In genomic region chr9:126690431-126691051, GRCh38 we compare ENCODE assay signal across 8 cellular contexts.
A peak's percentile ranks its signal among the peaks of the same experiment; 100 is the strongest.
DNase-seq lines count a peak whose midpoint lies in the region; ATAC-seq and TF ChIP-seq lines count a peak whose summit lies in the region.

No MANE protein-coding gene starts in this region.

- no peak overlapping the region for H3K27ac ChIP-seq in HEK293 (ENCODE audit: extremely low read depth, low read depth, low read length)

- peak; percentile 69 for ATAC-seq in activated B cell treated with CpG ODN at 0.5 μM for 24 hours (ENCODE audit: low read depth)
- ATAC-seq in stimulated activated naive CD8-positive, alpha-beta T cell treated with anti-CD3 and anti-CD28 coated beads, Interleukin-15, amount 100 ng/mL, for 72 hours: peak; percentile 67
- ATAC-seq in GM18861 (IDR thresholded peaks at IDR 0.05; ENCODE audit: unreplicated experiment): no peak

- H3K9me3 Mint-ChIP-seq in activated B cell treated with CpG ODN at 0.5 μM for 24 hours (no peaks in the 10 kb centered on the region), mesothelial cell of epicardium (no peaks in the 10 kb centered on the region)
- H3K9me3 Mint-ChIP-seq in stimulated activated naive CD8-positive, alpha-beta T cell treated with anti-CD3 and anti-CD28 coated beads, Interleukin-15, amount 100 ng/mL, for 72 hours: no peaks in the 10 kb centered on the region

- no peak overlapping the region for H3K27ac Mint-ChIP-seq in activated B cell treated with CpG ODN at 0.5 μM for 24 hours
- H3K27ac Mint-ChIP-seq in mesothelial cell of epicardium: no peak overlapping the region
- H3K27ac Mint-ChIP-seq in stimulated activated naive CD8-positive, alpha-beta T cell treated with anti-CD3 and anti-CD28 coated beads, Interleukin-15, amount 100 ng/mL, for 72 hours: no peak overlapping the region

- no peaks in the 10 kb centered on the region for H3K9me3 ChIP-seq in HEK293 (ENCODE audit: control insufficient read depth, insufficient read depth, low read depth, low read length)

- intact Hi-C loops in activated B cell treated with CpG ODN at 0.5 μM for 24 hours (cut with micrococcal nuclease): loop anchor here (1.0 kb wide), 1 partner anchor 79 kb away; no protein-coding TSS in a partner anchor

- POLR2A ChIA-PET in BJ (lab: Charles Lee): no interaction called here
- POLR2A ChIA-PET in HEK293 (lab: Yijun Ruan, JAX): interaction anchor here (3.4 kb wide), 1 partner anchor 77 kb away, joined by 16 read pairs; the partner anchor contains the start of gene LMX1B
- POLR2A ChIA-PET in activated B cell treated with CpG ODN at 0.5 μM for 24 hours (lab: Charles Lee): no interaction called here

- no peaks in the 10 kb centered on the region for H3K4me1 ChIP-seq in HEK293 (ENCODE audit: control insufficient read depth, insufficient read depth, low read length)

- DNase-seq in BJ (ENCODE audit: low read depth) (no peak), activated B cell treated with CpG ODN at 0.5 μM for 24 hours (peak; percentile 48), cardiac fibroblast (ENCODE audit: low read depth in 2 of 2) (peak in 1 of 2 donors; percentile 13), mesothelial cell of epicardium (ENCODE audit: low spot score in 2 of 2, unreplicated experiment in 2 of 2) (peak; percentile 58 to 80), cerebellum (ENCODE audit: low spot score) (no peak)
- DNase-seq in stimulated activated naive CD8-positive, alpha-beta T cell treated with anti-CD3 and anti-CD28 coated beads, Interleukin-15, amount 100 ng/mL, for 72 hours: peak; percentile 61

- H3K4me3 ChIP-seq in BJ (ENCODE audit: low read depth, low read length) (no peak overlapping the region), HEK293 (ENCODE audit: low read depth, low read length) (no peak overlapping the region), cardiac fibroblast (replicated peaks in 1 of 2; ENCODE audit: low read depth in 2 of 2, low read length in 2 of 2) (no peak overlapping the region)

- peaks cover 44% of the 10 kb centered on the region for H3K27me3 Mint-ChIP-seq in activated B cell treated with CpG ODN at 0.5 μM for 24 hours
- peaks cover 85% of the 10 kb centered on the region for H3K27me3 Mint-ChIP-seq in mesothelial cell of epicardium (ENCODE audit: low read depth)
- H3K27me3 Mint-ChIP-seq in stimulated activated naive CD8-positive, alpha-beta T cell treated with anti-CD3 and anti-CD28 coated beads, Interleukin-15, amount 100 ng/mL, for 72 hours: peaks cover 70% of the 10 kb centered on the region

- H3K4me3 Mint-ChIP-seq in activated B cell treated with CpG ODN at 0.5 μM for 24 hours: no peak overlapping the region
- no peak overlapping the region for H3K4me3 Mint-ChIP-seq in mesothelial cell of epicardium
- no peak overlapping the region for H3K4me3 Mint-ChIP-seq in stimulated activated naive CD8-positive, alpha-beta T cell treated with anti-CD3 and anti-CD28 coated beads, Interleukin-15, amount 100 ng/mL, for 72 hours

- CTCF ChIA-PET in BJ (lab: Yijun Ruan, JAX) (interaction anchor here (0.6 to 2.9 kb wide), 17 partner anchors 10 to 190 kb away, joined by 3 to 14 read pairs (median 4); no protein-coding TSS in a partner anchor), HEK293 (lab: Yijun Ruan, JAX) (interaction anchor here (0.6 to 7.4 kb wide), 45 partner anchors 9 to 879 kb away, joined by 3 to 114 read pairs (median 5); partner anchors contain the start of gene LMX1B), activated B cell treated with CpG ODN at 0.5 μM for 24 hours (lab: Charles Lee) (interaction anchor here (0.6 to 2.0 kb wide), 15 partner anchors 11 to 191 kb away, joined by 3 to 12 read pairs (median 4); no protein-coding TSS in a partner anchor)

- TF ChIP-seq CTCF in BJ (IDR thresholded peaks at IDR 0.05; ENCODE audit: insufficient read depth, low read depth, low read length) (peak; percentile 63), HEK293 (tag by site-specific recombination; IDR thresholded peaks at IDR 0.05) (peak; percentile 60; the same call in 1 of the 2 replicates), activated B cell treated with CpG ODN at 0.5 μM for 24 hours (IDR thresholded peaks at IDR 0.05) (no peak), cardiac fibroblast (IDR thresholded peaks at IDR 0.05; ENCODE audit: low read depth, low read length) (peak; percentile 62), mesothelial cell of epicardium (IDR thresholded peaks at IDR 0.05; ENCODE audit: unreplicated experiment) (peak; percentile 68)

- H3K27me3 ChIP-seq in BJ (ENCODE audit: control insufficient read depth, insufficient read depth, low read length): peaks cover 3% of the 10 kb centered on the region

- H3K36me3 Mint-ChIP-seq in activated B cell treated with CpG ODN at 0.5 μM for 24 hours (ENCODE audit: low read depth) (no peaks in the 10 kb centered on the region), mesothelial cell of epicardium (no peaks in the 10 kb centered on the region)

- H3K36me3 ChIP-seq in BJ (ENCODE audit: control insufficient read depth, insufficient read depth, low read length): no peaks in the 10 kb centered on the region
- H3K36me3 ChIP-seq in HEK293 (ENCODE audit: control insufficient read depth in 2 of 2, insufficient read depth in 1 of 2, low read length in 2 of 2): peaks cover 0 to 35% of the 10 kb centered on the region in 2 experiments; a peak in 1 of 3 replicates

- H3K4me1 Mint-ChIP-seq in activated B cell treated with CpG ODN at 0.5 μM for 24 hours (no peaks in the 10 kb centered on the region), mesothelial cell of epicardium (peaks cover 2% of the 10 kb centered on the region)
- H3K4me1 Mint-ChIP-seq in stimulated activated naive CD8-positive, alpha-beta T cell treated with anti-CD3 and anti-CD28 coated beads, Interleukin-15, amount 100 ng/mL, for 72 hours: peaks cover 7% of the 10 kb centered on the region

TF ChIP-seq in HEK293, 187 proteins besides CTCF, POLR2A, EP300 and RAD21 (continues in another document):
- TF ChIP-seq ZNF544 (tag by site-specific recombination; IDR thresholded peaks at IDR 0.05): no peak
- TF ChIP-seq, protein P1, sequence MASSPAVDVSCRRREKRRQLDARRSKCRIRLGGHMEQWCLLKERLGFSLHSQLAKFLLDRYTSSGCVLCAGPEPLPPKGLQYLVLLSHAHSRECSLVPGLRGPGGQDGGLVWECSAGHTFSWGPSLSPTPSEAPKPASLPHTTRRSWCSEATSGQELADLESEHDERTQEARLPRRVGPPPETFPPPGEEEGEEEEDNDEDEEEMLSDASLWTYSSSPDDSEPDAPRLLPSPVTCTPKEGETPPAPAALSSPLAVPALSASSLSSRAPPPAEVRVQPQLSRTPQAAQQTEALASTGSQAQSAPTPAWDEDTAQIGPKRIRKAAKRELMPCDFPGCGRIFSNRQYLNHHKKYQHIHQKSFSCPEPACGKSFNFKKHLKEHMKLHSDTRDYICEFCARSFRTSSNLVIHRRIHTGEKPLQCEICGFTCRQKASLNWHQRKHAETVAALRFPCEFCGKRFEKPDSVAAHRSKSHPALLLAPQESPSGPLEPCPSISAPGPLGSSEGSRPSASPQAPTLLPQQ (tag by site-specific recombination; IDR thresholded peaks at IDR 0.05): no peak
- TF ChIP-seq ZBTB8A (tag by site-specific recombination; IDR thresholded peaks at IDR 0.05): peak; percentile 28; the same call in 1 of the 2 replicates
- TF ChIP-seq ZNF138 (tag by site-specific recombination; IDR thresholded peaks at IDR 0.05; ENCODE audit: borderline replicate concordance): no peak
- TF ChIP-seq GLIS2 (tag by site-specific recombination; IDR thresholded peaks at IDR 0.05): peak; percentile 42; the same call in 1 of the 2 replicates
- TF ChIP-seq ZNF423 (tag by site-specific recombination; IDR thresholded peaks at IDR 0.05): no peak
- TF ChIP-seq ZNF677 (tag by site-specific recombination; IDR thresholded peaks at IDR 0.05): no peak
- TF ChIP-seq ZNF792 (tag by site-specific recombination; IDR thresholded peaks at IDR 0.05): no peak
- TF ChIP-seq SP7 (tag by site-specific recombination; IDR thresholded peaks at IDR 0.05): no peak
- no peak for TF ChIP-seq ZNF626 (tag by site-specific recombination; IDR thresholded peaks at IDR 0.05)
- TF ChIP-seq KLF9 (tag by site-specific recombination; IDR thresholded peaks at IDR 0.05; ENCODE audit: low read depth): no peak
- peak; percentile 13; the same call in 1 of the 2 replicates for TF ChIP-seq KLF7 (tag by site-specific recombination; IDR thresholded peaks at IDR 0.05; ENCODE audit: borderline replicate concordance)
- TF ChIP-seq ZNF580 (tag by site-specific recombination; IDR thresholded peaks at IDR 0.05): no peak
- no peak for TF ChIP-seq ZNF747 (tag by site-specific recombination; IDR thresholded peaks at IDR 0.05)
- TF ChIP-seq ZNF426 (tag by site-specific recombination; IDR thresholded peaks at IDR 0.05): no peak
- TF ChIP-seq, protein P2, sequence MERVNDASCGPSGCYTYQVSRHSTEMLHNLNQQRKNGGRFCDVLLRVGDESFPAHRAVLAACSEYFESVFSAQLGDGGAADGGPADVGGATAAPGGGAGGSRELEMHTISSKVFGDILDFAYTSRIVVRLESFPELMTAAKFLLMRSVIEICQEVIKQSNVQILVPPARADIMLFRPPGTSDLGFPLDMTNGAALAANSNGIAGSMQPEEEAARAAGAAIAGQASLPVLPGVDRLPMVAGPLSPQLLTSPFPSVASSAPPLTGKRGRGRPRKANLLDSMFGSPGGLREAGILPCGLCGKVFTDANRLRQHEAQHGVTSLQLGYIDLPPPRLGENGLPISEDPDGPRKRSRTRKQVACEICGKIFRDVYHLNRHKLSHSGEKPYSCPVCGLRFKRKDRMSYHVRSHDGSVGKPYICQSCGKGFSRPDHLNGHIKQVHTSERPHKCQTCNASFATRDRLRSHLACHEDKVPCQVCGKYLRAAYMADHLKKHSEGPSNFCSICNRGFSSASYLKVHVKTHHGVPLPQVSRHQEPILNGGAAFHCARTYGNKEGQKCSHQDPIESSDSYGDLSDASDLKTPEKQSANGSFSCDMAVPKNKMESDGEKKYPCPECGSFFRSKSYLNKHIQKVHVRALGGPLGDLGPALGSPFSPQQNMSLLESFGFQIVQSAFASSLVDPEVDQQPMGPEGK (tag by site-specific recombination; IDR thresholded peaks at IDR 0.05): peak; percentile 57
- peak; percentile 59; the same call in 1 of the 2 replicates for TF ChIP-seq ZBTB48 (tag by site-specific recombination; IDR thresholded peaks at IDR 0.05)
- no peak for TF ChIP-seq ZNF785 (tag by site-specific recombination; IDR thresholded peaks at IDR 0.05)
- TF ChIP-seq ZNF140 (tag by site-specific recombination; IDR thresholded peaks at IDR 0.05): no peak

Comparison
In these comparisons a context has a peak if more than half of its experiments do, and no peak if none do; other contexts are left out.
1. DNase-seq: peak in activated B cell treated with CpG ODN at 0.5 μM for 24 hours (single experiment), mesothelial cell of epicardium (2 of 2) and stimulated activated naive CD8-positive, alpha-beta T cell treated with anti-CD3 and anti-CD28 coated beads, Interleukin-15, amount 100 ng/mL, for 72 hours (2 of 2); none in BJ (single experiment) and cerebellum (single experiment).